Comparison of ENCODE assay signal across 11 cellular contexts in the genomic region with DNA sequence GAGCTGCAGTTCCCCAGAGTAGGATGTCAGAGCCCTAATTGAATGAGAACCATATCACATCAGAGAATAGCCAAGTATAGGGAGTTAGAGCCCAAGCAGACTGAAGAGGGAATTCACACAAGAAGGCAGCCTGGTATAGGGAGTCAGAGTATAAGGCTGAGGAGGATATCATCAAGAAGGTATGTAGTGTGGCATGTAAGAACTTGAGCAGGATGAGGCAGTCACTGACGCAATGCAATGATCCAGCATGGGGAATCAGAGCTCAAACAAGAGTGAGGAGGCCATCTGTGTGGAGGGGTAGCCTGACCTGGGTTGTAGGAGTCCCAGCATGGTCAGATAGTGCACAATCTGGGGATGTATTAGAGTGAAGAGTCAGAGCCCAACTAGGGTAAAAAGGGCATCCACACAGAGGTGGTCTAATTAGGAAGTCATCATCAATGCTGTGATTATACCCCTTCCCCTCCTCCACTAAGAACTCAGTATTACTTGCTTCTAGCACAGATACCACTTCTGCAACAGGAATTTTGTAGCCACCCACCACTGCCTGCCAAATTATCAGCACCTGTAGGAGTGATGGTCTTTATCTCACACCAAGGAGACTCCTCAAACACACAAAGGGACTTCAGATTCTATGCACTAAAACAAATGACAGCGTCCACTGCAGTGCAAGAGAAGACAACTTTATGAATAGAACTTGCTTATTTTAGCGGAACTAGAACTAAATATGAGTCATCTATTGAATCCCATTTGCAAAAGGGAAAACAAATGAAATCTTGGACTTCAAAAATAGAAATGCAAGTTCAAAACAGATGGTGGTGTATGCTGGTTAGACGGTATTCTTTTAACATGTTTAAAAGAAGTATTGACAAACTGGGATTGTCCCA.
A peak's percentile ranks its signal among the peaks of the same experiment; 100 is the strongest.
DNase-seq lines count a peak whose midpoint lies in the region; ATAC-seq, FAIRE-seq and TF ChIP-seq lines count a peak whose summit lies in the region.
"Had no signal": no experiment of that assay in that cellular context is flagged by ENCODE, and none has a peak within 500 bp of the region (broad histone marks: within the 10 kb centered on the region; RNA-seq: fewer than 3 reads in every experiment).

No MANE protein-coding gene starts in this region.

- peaks cover 24% of the 10 kb centered on the region for H3K4me1 Mint-ChIP-seq in astrocyte (ENCODE audit: low read depth, unreplicated experiment)
- peaks cover 45% of the 10 kb centered on the region for H3K4me1 Mint-ChIP-seq in stimulated activated memory B cell treated with anti-CD40 and anti-IgM and Interleukin-4, amounts not matched to agents 10 μg/mL and 1 μg/mL and 100 μg/mL, for 72 hours
- peaks cover 14% of the 10 kb centered on the region for H3K4me1 Mint-ChIP-seq in activated T-cell treated with anti-CD3 and anti-CD28 coated beads, Interleukin-2, amount 50 U/mL, for 4 hours (ENCODE audit: low read depth)

- FAIRE-seq in astrocyte (lab: Jason Lieb, UNC) = peak; percentile 73

- H3K79me2 ChIP-seq in astrocyte (ENCODE audit: insufficient read depth, low read length) = peaks cover 4% of the 10 kb centered on the region

- TF ChIP-seq CTCF in astrocyte (IDR thresholded peaks at IDR 0.05; ENCODE audit: insufficient read depth, low read depth, low read length) = no peak

- H3K27ac ChIP-seq in astrocyte (ENCODE audit: low read depth, low read length) = peak overlapping the region; percentile 1
- H3K27ac ChIP-seq: heart right ventricle, suprapubic skin had no signal

- H3K9me3 ChIP-seq in astrocyte (ENCODE audit: insufficient read depth, low read depth, low read length) = no peaks in the 10 kb centered on the region
- H3K9me3 ChIP-seq: heart right ventricle, suprapubic skin had no signal

- H3K4me1 ChIP-seq in astrocyte (ENCODE audit: insufficient read depth, low read length) = peaks cover 9% of the 10 kb centered on the region

- H3K36me3 Mint-ChIP-seq in astrocyte (ENCODE audit: low read depth, unreplicated experiment) = peaks cover 8% of the 10 kb centered on the region
- H3K36me3 Mint-ChIP-seq in stimulated activated memory B cell treated with anti-CD40 and anti-IgM and Interleukin-4, amounts not matched to agents 10 μg/mL and 1 μg/mL and 100 μg/mL, for 72 hours = peaks cover 53% of the 10 kb centered on the region
- H3K36me3 Mint-ChIP-seq in activated T-cell treated with anti-CD3 and anti-CD28 coated beads, Interleukin-2, amount 50 U/mL, for 4 hours (ENCODE audit: insufficient read depth) = peaks cover 37% of the 10 kb centered on the region

- H2AFZ ChIP-seq in astrocyte (ENCODE audit: low read depth, low read length) = no peak overlapping the region

- ATAC-seq in GM19035 (IDR thresholded peaks at IDR 0.05; ENCODE audit: unreplicated experiment) (peak; percentile 80), HG02973 (IDR thresholded peaks at IDR 0.05; ENCODE audit: unreplicated experiment) (peak; percentile 70)
- ATAC-seq in stimulated activated memory B cell treated with anti-CD40 and anti-IgM and Interleukin-4, amounts not matched to agents 10 μg/mL and 1 μg/mL and 100 μg/mL, for 72 hours = peak; percentile 79
- ATAC-seq in activated T-cell treated with anti-CD3 and anti-CD28 coated beads, Interleukin-2, amount 50 U/mL, for 4 hours = no peak
- ATAC-seq: activated naive CD4-positive, alpha-beta T cell treated with anti-CD3 and anti-CD28 coated beads, Interleukin-2, amount 50 U/mL, for 72 hours had no signal

- H3K27me3 ChIP-seq in astrocyte (ENCODE audit: insufficient read depth, low read length) (no peaks in the 10 kb centered on the region), H7 (ENCODE audit: control insufficient read depth, insufficient read depth, low read length) (no peaks in the 10 kb centered on the region)
- H3K27me3 ChIP-seq: heart right ventricle, suprapubic skin had no signal

- H3K9ac ChIP-seq in astrocyte (ENCODE audit: low read length) = no peak overlapping the region

- no peaks in the 10 kb centered on the region for H4K20me1 ChIP-seq in astrocyte (ENCODE audit: insufficient read depth, low read length)

- peak; percentile 85 for DNase-seq in astrocyte (ENCODE audit: low read depth)
- no peak for DNase-seq in NCI-H526 treated with DMSO at 0.1 percent for 48 hours (lab: John Stamatoyannopoulos, UW)
- DNase-seq in activated T-cell treated with anti-CD3 and anti-CD28 coated beads, Interleukin-2, amount 50 U/mL, for 4 hours = no peak
- DNase-seq in H7 = no peak
- DNase-seq in iPS-NIHi11 (ENCODE audit: low spot score) = no peak
- DNase-seq: heart right ventricle had no signal

- H3K4me2 ChIP-seq in astrocyte (ENCODE audit: low read length) = peak overlapping the region; percentile 34

- H3K27me3 Mint-ChIP-seq in astrocyte (ENCODE audit: low read depth, unreplicated experiment) = no peaks in the 10 kb centered on the region
- no peaks in the 10 kb centered on the region for H3K27me3 Mint-ChIP-seq in stimulated activated memory B cell treated with anti-CD40 and anti-IgM and Interleukin-4, amounts not matched to agents 10 μg/mL and 1 μg/mL and 100 μg/mL, for 72 hours
- no peaks in the 10 kb centered on the region for H3K27me3 Mint-ChIP-seq in activated T-cell treated with anti-CD3 and anti-CD28 coated beads, Interleukin-2, amount 50 U/mL, for 4 hours (ENCODE audit: low read depth)

- H3K27ac Mint-ChIP-seq in astrocyte (ENCODE audit: unreplicated experiment) = peak overlapping the region; percentile 89
- peak overlapping the region; percentile 10 for H3K27ac Mint-ChIP-seq in stimulated activated memory B cell treated with anti-CD40 and anti-IgM and Interleukin-4, amounts not matched to agents 10 μg/mL and 1 μg/mL and 100 μg/mL, for 72 hours
- H3K27ac Mint-ChIP-seq: activated naive CD4-positive, alpha-beta T cell treated with anti-CD3 and anti-CD28 coated beads, Interleukin-2, amount 50 U/mL, for 72 hours had no signal

- H3K36me3 ChIP-seq in astrocyte (ENCODE audit: insufficient read depth, low read length) (no peaks in the 10 kb centered on the region), H7 (replicated peaks; ENCODE audit: control insufficient read depth, insufficient read depth, low read length) (no peaks in the 10 kb centered on the region)
- H3K36me3 ChIP-seq: suprapubic skin had no signal

- H3K9me3 Mint-ChIP-seq in astrocyte (ENCODE audit: unreplicated experiment) = peaks cover 2% of the 10 kb centered on the region
- H3K9me3 Mint-ChIP-seq in stimulated activated memory B cell treated with anti-CD40 and anti-IgM and Interleukin-4, amounts not matched to agents 10 μg/mL and 1 μg/mL and 100 μg/mL, for 72 hours = no peaks in the 10 kb centered on the region
- no peaks in the 10 kb centered on the region for H3K9me3 Mint-ChIP-seq in activated T-cell treated with anti-CD3 and anti-CD28 coated beads, Interleukin-2, amount 50 U/mL, for 4 hours
- H3K9me3 Mint-ChIP-seq: activated naive CD4-positive, alpha-beta T cell treated with anti-CD3 and anti-CD28 coated beads, Interleukin-2, amount 50 U/mL, for 72 hours had no signal

- H3K4me3 Mint-ChIP-seq in astrocyte (ENCODE audit: unreplicated experiment) = peak overlapping the region; percentile 35
- H3K4me3 Mint-ChIP-seq in stimulated activated memory B cell treated with anti-CD40 and anti-IgM and Interleukin-4, amounts not matched to agents 10 μg/mL and 1 μg/mL and 100 μg/mL, for 72 hours = no peak overlapping the region
- no peak overlapping the region for H3K4me3 Mint-ChIP-seq in activated T-cell treated with anti-CD3 and anti-CD28 coated beads, Interleukin-2, amount 50 U/mL, for 4 hours

- no peak overlapping the region for H3K4me3 ChIP-seq in astrocyte (ENCODE audit: insufficient read depth, low read depth, low read length)
- no peak overlapping the region for H3K4me3 ChIP-seq in H7 (ENCODE audit: insufficient read depth, low read depth, low read length)
- H3K4me3 ChIP-seq: heart right ventricle, suprapubic skin had no signal

Comparison
In these comparisons a context has a peak if more than half of its experiments do, and no peak if none do; other contexts are left out.
1. ATAC-seq: peak in GM19035 (single experiment), HG02973 (single experiment) and stimulated activated memory B cell treated with anti-CD40 and anti-IgM and Interleukin-4, amounts not matched to agents 10 μg/mL and 1 μg/mL and 100 μg/mL, for 72 hours (single experiment); none in activated T-cell treated with anti-CD3 and anti-CD28 coated beads, Interleukin-2, amount 50 U/mL, for 4 hours (0 of 2).